1 cellular context compared by ENCODE assay signal in genomic region chrX:154411322-154411980, GRCh38.
TF ChIP-seq lines count a peak whose summit lies in the region.

TAFAZZIN (plus strand) TSS chrX:154411539; CDS start chrX:154411844, 305 bp downstream.

TF ChIP-seq in HepG2, 621 proteins besides CTCF, POLR2A, EP300 and RAD21 (continued from another document and continues in another):
- TF ChIP-seq ZNF639 (CRISPR knock-in tag; conservative IDR thresholded peaks at IDR 0.05) (peak; percentile 70; the same call in 1 of the 2 replicates), ETS1 (CRISPR knock-in tag; IDR thresholded peaks at IDR 0.05) (no peak), CERS6 (CRISPR knock-in tag; IDR thresholded peaks at IDR 0.05) (no peak), ZNF274 (CRISPR knock-in tag; IDR thresholded peaks at IDR 0.05) (no peak), SP140L (CRISPR knock-in tag; IDR thresholded peaks at IDR 0.05; ENCODE audit: borderline replicate concordance) (no peak), ZNF281 (CRISPR knock-in tag; IDR thresholded peaks at IDR 0.05; ENCODE audit: borderline replicate concordance) (no peak), ZNF280D (CRISPR knock-in tag; IDR thresholded peaks at IDR 0.05) (no peak), MED1 (CRISPR knock-in tag; IDR thresholded peaks at IDR 0.05) (peak; percentile 49; the same call in 1 of the 2 replicates), ZUFSP (CRISPR knock-in tag; IDR thresholded peaks at IDR 0.05; ENCODE audit: borderline replicate concordance) (no peak), PHB2 (IDR thresholded peaks at IDR 0.05; ENCODE audit: partially characterized antibody) (no peak), DNMT3B (CRISPR knock-in tag; conservative IDR thresholded peaks at IDR 0.05) (no peak), ZFAT (CRISPR knock-in tag; conservative IDR thresholded peaks at IDR 0.05) (no peak), CCAR2 (optimal IDR thresholded peaks at IDR 0.05; ENCODE audit: low read depth, low read length) (no peak), ZFP62 (CRISPR knock-in tag; IDR thresholded peaks at IDR 0.05) (no peak), ZNF816 (CRISPR knock-in tag; IDR thresholded peaks at IDR 0.05; ENCODE audit: borderline replicate concordance) (no peak), ELF3 (CRISPR knock-in tag; IDR thresholded peaks at IDR 0.05) (no peak), ZNF275 (CRISPR knock-in tag; IDR thresholded peaks at IDR 0.05; ENCODE audit: borderline replicate concordance) (no peak), EZH2 (conservative IDR thresholded peaks at IDR 0.05; ENCODE audit: low read depth, low read length) (no peak), ZNF546 (CRISPR knock-in tag; conservative IDR thresholded peaks at IDR 0.05) (no peak), HES4 (CRISPR knock-in tag; IDR thresholded peaks at IDR 0.05; ENCODE audit: borderline replicate concordance) (no peak; the same call in 1 of the 2 replicates), RXRB (CRISPR knock-in tag; IDR thresholded peaks at IDR 0.05; ENCODE audit: borderline replicate concordance) (no peak), GTF2F1 (IDR thresholded peaks at IDR 0.05; ENCODE audit: low read length) (no peak), ZSCAN21 (CRISPR knock-in tag; IDR thresholded peaks at IDR 0.05; ENCODE audit: borderline replicate concordance) (no peak), PAX8 (CRISPR knock-in tag; IDR thresholded peaks at IDR 0.05; ENCODE audit: borderline replicate concordance) (no peak), ARID4A (CRISPR knock-in tag; IDR thresholded peaks at IDR 0.05; ENCODE audit: borderline replicate concordance) (peak; percentile 73; the same call in 1 of the 2 replicates), JUNB (CRISPR knock-in tag; IDR thresholded peaks at IDR 0.05; ENCODE audit: borderline replicate concordance) (no peak), TAF1 (CRISPR knock-in tag; IDR thresholded peaks at IDR 0.05) (peak; percentile 65), IRF9 (CRISPR knock-in tag; IDR thresholded peaks at IDR 0.05; ENCODE audit: borderline replicate concordance) (no peak), HMGXB3 (CRISPR knock-in tag; IDR thresholded peaks at IDR 0.05; ENCODE audit: borderline replicate concordance) (no peak), ZBTB7B (CRISPR knock-in tag; IDR thresholded peaks at IDR 0.05) (no peak), KLF13 (CRISPR knock-in tag; IDR thresholded peaks at IDR 0.05) (no peak), ZNF333 (CRISPR knock-in tag; IDR thresholded peaks at IDR 0.05; ENCODE audit: borderline replicate concordance) (no peak), REPIN1 (CRISPR knock-in tag; IDR thresholded peaks at IDR 0.05; ENCODE audit: borderline replicate concordance, low read depth) (no peak), REL (CRISPR knock-in tag; conservative IDR thresholded peaks at IDR 0.05) (no peak), RFX3 (CRISPR knock-in tag; IDR thresholded peaks at IDR 0.05) (no peak), ZNF549 (CRISPR knock-in tag; IDR thresholded peaks at IDR 0.05) (no peak), ZNF598 (CRISPR knock-in tag; IDR thresholded peaks at IDR 0.05; ENCODE audit: borderline replicate concordance) (no peak)
